Comparison of ENCODE assay signal across 8 cellular contexts in genomic region chr4:82900016-82900334, GRCh38. TPM values are rescaled to one million over a fixed set of nuclear protein-coding genes. Genes with fewer than 3 reads are reported as not detected.
DNase-seq lines count a peak whose midpoint lies in the region; ATAC-seq, FAIRE-seq and TF ChIP-seq lines count a peak whose summit lies in the region.

No MANE protein-coding gene starts in this region.

- CTCF ChIA-PET in A549 (lab: Yijun Ruan, JAX): interaction anchor here (1.4 to 1.7 kb wide), 2 partner anchors 111 to 113 kb away, joined by 3 to 4 read pairs; partner anchors contain the start of gene LIN54

- H3K9me3 ChIP-seq in A549 (no peaks in the 10 kb centered on the region), right atrium auricular region (no peaks in the 10 kb centered on the region)

- H3K36me3 ChIP-seq in right atrium auricular region: peaks cover 10% of the 10 kb centered on the region

- H3K27ac ChIP-seq in A549 (peak overlapping the region; percentile 76 to 97), right atrium auricular region (peak overlapping the region; percentile 97 to 98), substantia nigra (ENCODE audit: low read depth, low read length, poor library complexity, severe bottlenecking) (peak overlapping the region; percentile 97)

- POLR2A ChIA-PET in A549 (lab: Yijun Ruan, JAX): interaction anchor here (0.6 to 2.1 kb wide), 6 partner anchors 8 to 135 kb away, joined by 3 to 20 read pairs (median 6); partner anchors contain the start of genes COPS4, LIN54 and SEC31A

- no peak for TF ChIP-seq POLR2A in A549 (IDR thresholded peaks at IDR 0.05; ENCODE audit: low read length)

- H3K27me3 ChIP-seq in right atrium auricular region: no peaks in the 10 kb centered on the region

- peak overlapping the region; percentile 91 for H3K4me2 ChIP-seq in A549

- no peak for FAIRE-seq in A549 (lab: Jason Lieb, UNC)

- H3K4me3 ChIP-seq in A549: peak overlapping the region; percentile 75
- H3K4me3 ChIP-seq in right atrium auricular region: peak overlapping the region; percentile 58 to 79

- TF ChIP-seq EP300 in A549 (IDR thresholded peaks at IDR 0.05): no peak

- peak; percentile 23 to 41 for ATAC-seq in A549
- peak; percentile 1 for ATAC-seq in GM18858 (IDR thresholded peaks at IDR 0.05; ENCODE audit: unreplicated experiment)
- peak; percentile 6 for ATAC-seq in HG03196 (IDR thresholded peaks at IDR 0.05; ENCODE audit: unreplicated experiment)

- 0% methylated on average over 10 of the region's 10 CpGs for WGBS in A549 (ENCODE audit: missing lambda C conversion rate)

- H3K4me1 ChIP-seq in A549: peaks cover 28% of the 10 kb centered on the region; the same call in 2 of the 3 replicates
- H3K4me1 ChIP-seq in right atrium auricular region: peaks cover 0 to 33% of the 10 kb centered on the region in 2 donors

- DNase-seq in A549 (ENCODE audit: low read depth in 1 of 2, low spot score in 1 of 2) (peak; percentile 8 to 46), SKM-1 treated with dmso at 0.1 percent for 144 hours (lab: John Stamatoyannopoulos, UW; ENCODE audit: unreplicated experiment) (peak; percentile 53), right atrium auricular region (ENCODE audit: low spot score) (no peak), substantia nigra (lab: John Stamatoyannopoulos, UW) (no peak), AG08396 (ENCODE audit: low spot score) (no peak)
- DNase-seq in activated CD4-positive, CD25-positive, alpha-beta regulatory T cell treated with anti-CD3 and anti-CD28 coated beads, Interleukin-2, amount 50 U/mL, for 72 hours: no peak

- TF ChIP-seq RAD21 in A549 (conservative IDR thresholded peaks at IDR 0.05 in 1 of 2, IDR thresholded peaks at IDR 0.05 in 1 of 2): no peak

- TF ChIP-seq CTCF in A549 (IDR thresholded peaks at IDR 0.05): no peak
- TF ChIP-seq CTCF in right atrium auricular region (IDR thresholded peaks at IDR 0.05): no peak

TF ChIP-seq in A549, 52 proteins besides CTCF, POLR2A, EP300 and RAD21:
- no peak for TF ChIP-seq HOXA7 (CRISPR knock-in tag; IDR thresholded peaks at IDR 0.05)
- no peak for TF ChIP-seq BHLHE40 (IDR thresholded peaks at IDR 0.05; ENCODE audit: low read depth, low read length)
- no peak for TF ChIP-seq RCOR1 (IDR thresholded peaks at IDR 0.05; ENCODE audit: low read depth, low read length)
- TF ChIP-seq KDM1A (IDR thresholded peaks at IDR 0.05; ENCODE audit: low read depth): no peak
- no peak for TF ChIP-seq TFCP2L1 (CRISPR knock-in tag; IDR thresholded peaks at IDR 0.05)
- no peak for TF ChIP-seq ESRRA (IDR thresholded peaks at IDR 0.05; ENCODE audit: borderline replicate concordance, low read length)

RNA-seq across cellular contexts. Expression of gene THAP9, which starts 0.6 kb away (rescaled TPM):
- 4.4 and 5.3 TPM in 2 replicates for polyA plus RNA-seq in A549 (2011; rRNA removed)
- polyA plus RNA-seq in A549 (2012; cell fraction: cytosol; rRNA removed): 1.0 and 1.1 TPM in 2 replicates
- 0.47 and 0.92 TPM in 2 replicates for polyA plus RNA-seq in A549 (2012; cell fraction: nucleus; rRNA removed)
- 1.7 to 2.3 TPM (median 2.3 TPM) in 3 replicates for polyA plus RNA-seq in A549 (2017; fragmentation: RNase III; extraction: RNeasy Plus Mini Kit Qiagen cat#74134 plus additional on column Dnase treatment)
- 2.0 and 3.1 TPM in 2 replicates for polyA minus RNA-seq in A549 (2011; rRNA and poly(A)+ RNA removed)
- total RNA-seq in right atrium auricular region: 1 to 10 TPM; 2.2 to 3.0 TPM

RNA-seq across cellular contexts. Expression of gene SEC31A, which starts 9.0 kb away (rescaled TPM):
- polyA plus RNA-seq in A549 (2011; rRNA removed) (117 and 127 TPM in 2 replicates), A549 (2017; fragmentation: RNase III; extraction: RNeasy Plus Mini Kit Qiagen cat#74134 plus additional on column Dnase treatment) (67.8 to 71.6 TPM (median 68.8 TPM) in 3 replicates)
- polyA plus RNA-seq in A549 (2012; cell fraction: cytosol; rRNA removed): 50.2 and 64.3 TPM in 2 replicates
- 59.8 and 62.1 TPM in 2 replicates for polyA plus RNA-seq in A549 (2012; cell fraction: nucleus; rRNA removed)
- 116 and 130 TPM in 2 replicates for polyA minus RNA-seq in A549 (2011; rRNA and poly(A)+ RNA removed)
- total RNA-seq in right atrium auricular region: 100 to 1,000 TPM; 107 to 116 TPM

Comparison
In these comparisons a context has a peak if more than half of its experiments do, and no peak if none do; other contexts are left out.
1. DNase-seq: peak in A549 (2 of 2) and SKM-1 treated with dmso at 0.1 percent for 144 hours (single experiment); none in right atrium auricular region (single experiment), substantia nigra (0 of 49), activated CD4-positive, CD25-positive, alpha-beta regulatory T cell treated with anti-CD3 and anti-CD28 coated beads, Interleukin-2, amount 50 U/mL, for 72 hours (single experiment) and AG08396 (single experiment).
2. Peak in every context shown above with its lines, with median percentiles within 50 percentile points of each other: ATAC-seq and H3K27ac ChIP-seq.